In genomic region chr1:15501208-15502032, GRCh38 we compare ENCODE assay signal across 8 cellular contexts. TPM values are rescaled to one million over a fixed set of nuclear protein-coding genes. Genes with fewer than 3 reads are reported as not detected.
DNase-seq lines count a peak whose midpoint lies in the region; ATAC-seq and TF ChIP-seq lines count a peak whose summit lies in the region.

No MANE protein-coding gene starts in this region.

- no peak for ATAC-seq in sciatic nerve

- peaks cover 5% of the 10 kb centered on the region for H3K36me3 Mint-ChIP-seq in osteocyte (ENCODE audit: unreplicated experiment)

- H3K9me3 Mint-ChIP-seq in osteocyte (ENCODE audit: unreplicated experiment): no peaks in the 10 kb centered on the region

- H3K4me3 Mint-ChIP-seq in osteocyte (ENCODE audit: unreplicated experiment): no peak overlapping the region

- DNase-seq in CMK (ENCODE audit: low read depth) (peak; percentile 26), HT1080 (ENCODE audit: low read depth) (peak; percentile 35), NOMO-1 treated with DMSO at 0.1 percent for 48 hours (lab: John Stamatoyannopoulos, UW; ENCODE audit: unreplicated experiment) (peak; percentile 38), activated T-cell treated with anti-CD3 and anti-CD28 coated beads for 4 hours (peak; percentile 26), fibroblast of the conjunctiva (ENCODE audit: low read depth) (peak; percentile 17), osteocyte (ENCODE audit: extremely low spot score, unreplicated experiment) (no peak), sciatic nerve (ENCODE audit: low spot score) (no peak), NCI-H187 treated with DMSO at 0.1 percent for 48 hours (lab: John Stamatoyannopoulos, UW) (no peak)

- no peaks in the 10 kb centered on the region for H3K4me1 Mint-ChIP-seq in osteocyte (ENCODE audit: unreplicated experiment)

- peak; percentile 71 for TF ChIP-seq CTCF in osteocyte (IDR thresholded peaks at IDR 0.05)

- intact Hi-C loops in sciatic nerve (cut with DNase I): no loop called here

- H3K27me3 Mint-ChIP-seq in osteocyte (ENCODE audit: unreplicated experiment): no peaks in the 10 kb centered on the region

- H3K27ac Mint-ChIP-seq in osteocyte (ENCODE audit: unreplicated experiment): no peak overlapping the region

RNA-seq across cellular contexts. Expression of gene CASP9, which starts 22.6 kb away (rescaled TPM):
- total RNA-seq in HT1080 (2014; rRNA removed; shearing (Covaris generic)): 3.1 and 6.2 TPM in 2 replicates
- polyA plus RNA-seq in HT1080 (2015; cell fraction: cytosol; rRNA removed): 5.5 and 5.6 TPM in 2 replicates
- 8.4 and 10.2 TPM in 2 replicates for polyA plus RNA-seq in HT1080 (2015; cell fraction: nucleus; rRNA removed)
- total RNA-seq in osteocyte (12.6 and 13.8 TPM in 2 replicates), sciatic nerve (25.1 TPM)

RNA-seq across cellular contexts. Expression of gene DNAJC16, which starts 25.2 kb away (rescaled TPM):
- total RNA-seq in HT1080 (2014; rRNA removed; shearing (Covaris generic)): 7.3 and 10.5 TPM in 2 replicates
- polyA plus RNA-seq in HT1080 (2015; cell fraction: cytosol; rRNA removed): 9.5 and 14.0 TPM in 2 replicates
- polyA plus RNA-seq in HT1080 (2015; cell fraction: nucleus; rRNA removed): 28.7 and 32.5 TPM in 2 replicates
- 20.8 and 28.8 TPM in 2 replicates for total RNA-seq in osteocyte
- total RNA-seq in sciatic nerve: 19.8 TPM

RNA-seq across cellular contexts. Expression of gene CELA2B, which starts 25.5 kb away (rescaled TPM):
- not detected in 2 replicates for total RNA-seq in HT1080 (2014; rRNA removed; shearing (Covaris generic))
- not detected in 2 replicates for polyA plus RNA-seq in HT1080 (2015; cell fraction: cytosol; rRNA removed)
- polyA plus RNA-seq in HT1080 (2015; cell fraction: nucleus; rRNA removed): not detected in 2 replicates
- total RNA-seq in osteocyte (not detected in 2 replicates), sciatic nerve (not detected)

RNA-seq across cellular contexts. Expression of gene CELA2A, which starts 44.9 kb away (rescaled TPM):
- total RNA-seq in HT1080 (2014; rRNA removed; shearing (Covaris generic)): not detected in 2 replicates
- not detected in 2 replicates for polyA plus RNA-seq in HT1080 (2015; cell fraction: cytosol; rRNA removed)
- not detected in 2 replicates for polyA plus RNA-seq in HT1080 (2015; cell fraction: nucleus; rRNA removed)
- total RNA-seq in osteocyte (not detected in 2 replicates), sciatic nerve (0.94 TPM)

Comparison
In these comparisons a context has a peak if more than half of its experiments do, and no peak if none do; other contexts are left out.
1. DNase-seq: peak in CMK (single experiment), HT1080 (single experiment), NOMO-1 treated with DMSO at 0.1 percent for 48 hours (single experiment), activated T-cell treated with anti-CD3 and anti-CD28 coated beads for 4 hours (single experiment) and fibroblast of the conjunctiva (single experiment); none in osteocyte (single experiment), sciatic nerve (single experiment) and NCI-H187 treated with DMSO at 0.1 percent for 48 hours (single experiment).